In the genomic region with DNA sequence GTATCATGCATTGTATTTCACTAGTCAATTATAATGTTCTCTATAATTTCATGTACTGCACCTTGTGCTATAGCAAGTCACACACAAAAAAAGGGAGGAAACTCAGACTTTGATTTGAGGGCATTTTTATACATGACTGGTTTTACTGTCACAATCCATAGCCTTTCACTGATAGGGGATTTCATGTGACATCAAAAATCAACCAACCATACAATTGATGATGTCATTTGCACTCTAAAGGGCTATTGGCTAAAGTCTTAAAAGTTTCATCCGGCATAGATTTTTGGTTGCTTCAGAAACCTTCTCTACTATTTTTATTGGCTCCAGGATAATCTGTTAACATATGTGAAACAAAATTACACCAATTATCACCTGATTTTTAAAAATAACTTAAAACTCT, we compare ENCODE assay signal across 29 cellular contexts.
"Had no signal": no experiment of that assay in that cellular context is flagged by ENCODE, and none has a peak within 500 bp of the region (broad histone marks: within the 10 kb centered on the region; RNA-seq: fewer than 3 reads in every experiment).

No MANE protein-coding gene starts in this region.

- H3K36me3 ChIP-seq: esophagus squamous epithelium, gastrocnemius medialis, heart right ventricle, left lung, lower lobe of right lung had no signal

- H3K4me1 ChIP-seq: esophagus squamous epithelium, gastrocnemius medialis, heart right ventricle, left lung, lower lobe of right lung had no signal

- H3K9me3 Mint-ChIP-seq: mesothelial cell of epicardium had no signal

- H3K27ac ChIP-seq: coronary artery, dorsolateral prefrontal cortex, epithelial cell of prostate, esophagus squamous epithelium, gastrocnemius medialis, heart right ventricle, left lung, lower lobe of right lung had no signal

- DNase-seq: cerebellar nuclear complex; dermis blood vessel endothelial cell; dorsolateral prefrontal cortex; effector CD4-positive, alpha-beta T cell; effector memory CD4-positive, alpha-beta T cell; erythroblast; esophagus squamous epithelium; foreskin fibroblast; foreskin melanocyte; gastrocnemius medialis; glutamatergic neuron; head of caudate nucleus; heart right ventricle; hypothalamus; immature natural killer cell; islet precursor cell; kidney; kidney glomerular epithelial cell; left cardiac atrium; left lung; left ventricle myocardium superior; lower lobe of right lung; mesenchymal stem cell; mucosa of descending colon had no signal

- H3K4me3 Mint-ChIP-seq: immature natural killer cell, mesothelial cell of epicardium had no signal

- ATAC-seq: esophagus mucosa, gastrocnemius medialis, heart right ventricle, left cardiac atrium, left lung, left ventricle myocardium superior, lower lobe of right lung, mucosa of descending colon had no signal

- H3K4me1 Mint-ChIP-seq: immature natural killer cell, mesothelial cell of epicardium had no signal

- H3K27me3 ChIP-seq: esophagus squamous epithelium, gastrocnemius medialis, left lung had no signal

- H3K9me3 ChIP-seq: esophagus squamous epithelium, gastrocnemius medialis, heart right ventricle, left lung, lower lobe of right lung, mucosa of descending colon had no signal

- H3K4me3 ChIP-seq: coronary artery, dorsolateral prefrontal cortex, esophagus squamous epithelium, gastrocnemius medialis, heart right ventricle, left lung, lower lobe of right lung, mucosa of descending colon had no signal

- H3K36me3 Mint-ChIP-seq: immature natural killer cell, mesothelial cell of epicardium had no signal

- H3K27ac Mint-ChIP-seq: immature natural killer cell, mesothelial cell of epicardium had no signal

- FAIRE-seq: colon, kidney had no signal
